Comparison of ENCODE assay signal across 27 cellular contexts in genomic region chr7:136971776-136972175, GRCh38.
A peak's percentile ranks its signal among the peaks of the same experiment; 100 is the strongest.
DNase-seq lines count a peak whose midpoint lies in the region; ATAC-seq and TF ChIP-seq lines count a peak whose summit lies in the region.
"Had no signal": no experiment of that assay in that cellular context is flagged by ENCODE, and none has a peak within 500 bp of the region (broad histone marks: within the 10 kb centered on the region; RNA-seq: fewer than 3 reads in every experiment).

No MANE protein-coding gene starts in this region.

- peaks cover 6% of the 10 kb centered on the region for H3K4me1 Mint-ChIP-seq in nephron
- H3K4me1 Mint-ChIP-seq: B cell; CD8-positive, alpha-beta memory T cell; IgD-negative memory B cell had no signal

- peak; percentile 11 for DNase-seq in amniotic epithelial cell (ENCODE audit: low read depth)
- no peak for DNase-seq in stimulated activated CD4-positive, alpha-beta T cell treated with anti-CD3 and anti-CD28 coated beads, Interleukin-4, amount 100 ng/mL, for 24 hours
- DNase-seq in NCI-H128 (lab: John Stamatoyannopoulos, UW; ENCODE audit: unreplicated experiment), result no peak
- DNase-seq in 8988T, result no peak
- DNase-seq in stimulated activated naive CD4-positive, alpha-beta T cell (lab: John Stamatoyannopoulos, UW), result no peak
- DNase-seq: Calu3; CD8-positive, alpha-beta memory T cell; DMS79 treated with DMSO at 0.1 percent for 48 hours; GF-D8; GOT3; HFFc6; NCI-H1048; NCI-H1417 treated with DMSO at 0.1 percent for 48 hours; NCI-H187; NCI-H2081 treated with DMSO at 0.1 percent for 48 hours; NCI-H2171; NCI-H226; NCI-H510A; NCI-H69; SHP77 treated with DMSO at 0.1 percent for 48 hours; SK-N-SH; SW 1271 had no signal

- peaks cover 3% of the 10 kb centered on the region for H3K9me3 Mint-ChIP-seq in nephron
- H3K9me3 Mint-ChIP-seq: HFFc6 had no signal

- ATAC-seq in HG03060 (IDR thresholded peaks at IDR 0.05; ENCODE audit: low read depth, unreplicated experiment), result peak; percentile 76
- ATAC-seq: Panc1 had no signal

- H3K27me3 Mint-ChIP-seq in nephron (ENCODE audit: low read depth), result no peaks in the 10 kb centered on the region
- H3K27me3 Mint-ChIP-seq: B cell, IgD-negative memory B cell had no signal

- TF ChIP-seq CTCF in nephron (IDR thresholded peaks at IDR 0.05; ENCODE audit: unreplicated experiment in 3 of 3), result no peak

- H3K4me3 Mint-ChIP-seq in nephron, result no peak overlapping the region
- H3K4me3 Mint-ChIP-seq: B cell; CD8-positive, alpha-beta memory T cell; HFFc6; IgD-negative memory B cell had no signal

- no peaks in the 10 kb centered on the region for H3K36me3 Mint-ChIP-seq in nephron (ENCODE audit: low read depth)
- H3K36me3 Mint-ChIP-seq: CD8-positive, alpha-beta memory T cell; IgD-negative memory B cell had no signal

- H3K27ac Mint-ChIP-seq in nephron, result peak overlapping the region in 2 of 3 experiments; percentile 29 to 66
- H3K27ac Mint-ChIP-seq: B cell; CD8-positive, alpha-beta memory T cell; HFFc6; IgD-negative memory B cell had no signal
